In the genomic region with DNA sequence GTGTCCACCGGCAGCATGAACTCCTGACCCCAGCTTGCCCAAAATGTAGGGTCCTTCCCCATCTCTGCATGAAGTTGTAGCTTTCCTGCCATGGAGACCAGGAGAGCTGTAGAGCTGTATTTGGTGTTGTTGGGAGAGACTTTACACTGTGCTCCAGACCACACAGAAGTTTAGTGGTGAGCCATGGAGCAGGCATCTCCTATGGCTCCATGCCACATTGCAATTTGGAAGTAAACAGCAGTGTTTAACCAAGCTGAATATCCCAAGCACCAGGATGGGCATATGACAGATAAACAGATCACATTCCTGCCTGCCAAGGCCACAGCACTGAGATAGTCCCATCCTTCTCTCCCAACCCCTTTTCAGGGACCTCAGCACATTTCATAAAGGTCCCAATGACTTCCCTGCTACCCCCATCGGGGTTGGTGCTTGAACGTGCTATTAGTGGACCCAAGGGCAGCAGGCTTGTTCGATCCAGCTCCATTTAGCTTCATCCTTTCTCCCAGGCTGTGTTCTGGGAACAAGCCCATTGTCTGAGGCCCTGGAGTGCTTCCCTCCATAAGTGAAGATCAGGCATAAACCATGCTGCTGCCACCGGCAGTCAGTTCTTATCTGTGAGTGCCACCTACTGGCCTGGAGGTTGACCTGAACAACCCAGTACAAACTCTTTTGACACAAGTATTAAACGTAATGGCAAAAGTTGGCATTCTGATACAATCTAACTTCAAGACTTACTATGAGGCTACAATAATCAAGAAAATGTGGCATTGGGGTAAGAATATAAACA, we compare ENCODE assay signal across 8 cellular contexts.
DNase-seq lines count a peak whose midpoint lies in the region; TF ChIP-seq lines count a peak whose summit lies in the region.

No MANE protein-coding gene starts in this region.

- no peaks in the 10 kb centered on the region for H3K36me3 Mint-ChIP-seq in osteocyte (ENCODE audit: unreplicated experiment)

- peaks cover 2% of the 10 kb centered on the region for H3K4me1 Mint-ChIP-seq in osteocyte (ENCODE audit: unreplicated experiment)

- DNase-seq in A172 (ENCODE audit: low spot score) (peak; percentile 63), GM12865 (ENCODE audit: low read depth) (peak; percentile 51), HFF-Myc (ENCODE audit: extremely low read depth, low read depth) (no peak), NCI-H1105 treated with DMSO at 0.1 percent for 48 hours (lab: John Stamatoyannopoulos, UW) (peak; percentile 44), choroid plexus epithelial cell (ENCODE audit: low read depth) (peak; percentile 79), osteocyte (ENCODE audit: extremely low spot score, unreplicated experiment) (no peak), NCI-H128 (lab: John Stamatoyannopoulos, UW; ENCODE audit: unreplicated experiment) (no peak), KG1 (lab: John Stamatoyannopoulos, UW) (no peak)

- H3K9me3 Mint-ChIP-seq in osteocyte (ENCODE audit: unreplicated experiment): no peaks in the 10 kb centered on the region

- TF ChIP-seq CTCF in GM12865 (IDR thresholded peaks at IDR 0.05; ENCODE audit: insufficient read depth, low read depth, low read length, missing control alignments) (peak; percentile 58), HFF-Myc (IDR thresholded peaks at IDR 0.05; ENCODE audit: low read depth, low read length, missing control alignments) (peak; percentile 47), choroid plexus epithelial cell (conservative IDR thresholded peaks at IDR 0.05; ENCODE audit: low read depth, low read length) (peak; percentile 74), osteocyte (IDR thresholded peaks at IDR 0.05) (peak; percentile 66)

- no peak overlapping the region for H3K4me3 Mint-ChIP-seq in osteocyte (ENCODE audit: unreplicated experiment)

- no peak overlapping the region for H3K27ac Mint-ChIP-seq in osteocyte (ENCODE audit: unreplicated experiment)

- H3K4me3 ChIP-seq in GM12865 (ENCODE audit: low read depth, low read length): no peak overlapping the region
- no peak overlapping the region for H3K4me3 ChIP-seq in HFF-Myc (replicated peaks; ENCODE audit: low read depth, low read length)
- no peak overlapping the region for H3K4me3 ChIP-seq in choroid plexus epithelial cell (ENCODE audit: low read depth, low read length)

- H3K27me3 Mint-ChIP-seq in osteocyte (ENCODE audit: unreplicated experiment): peaks cover 20% of the 10 kb centered on the region

Comparison
In these comparisons a context has a peak if more than half of its experiments do, and no peak if none do; other contexts are left out.
1. DNase-seq: peak in A172 (single experiment), GM12865 (single experiment), NCI-H1105 treated with DMSO at 0.1 percent for 48 hours (single experiment) and choroid plexus epithelial cell (single experiment); none in HFF-Myc (single experiment), osteocyte (single experiment), NCI-H128 (single experiment) and KG1 (single experiment).
2. Peak in every context shown above with its lines, with median percentiles within 50 percentile points of each other: CTCF ChIP-seq.